In genomic region chr12:45768194-45768593, GRCh38 we compare ENCODE assay signal across 17 cellular contexts.
"Had no signal": no experiment of that assay in that cellular context is flagged by ENCODE, and none has a peak within 500 bp of the region (broad histone marks: within the 10 kb centered on the region; RNA-seq: fewer than 3 reads in every experiment).

No MANE protein-coding gene starts in this region.

- ATAC-seq: activated T-cell treated with anti-CD3 and anti-CD28 coated beads, Interleukin-2, amount 50 U/mL, for 4 hours; gastrocnemius medialis; heart right ventricle had no signal

- H3K27me3 Mint-ChIP-seq: activated CD4-positive, alpha-beta T cell treated with anti-CD3 and anti-CD28 coated beads, Interleukin-2, amount 10 ng/mL, durations not matched to agents 24 days and 14 days; activated naive CD4-positive, alpha-beta T cell treated with anti-CD3 and anti-CD28 coated beads, Interleukin-2, amount 50 U/mL, for 24 hours; dendritic cell treated with granulocyte-macrophage colony-stimulating factor and Interleukin-4, amounts not matched to agents 40 ng/mL and 50 ng/mL, for 4 days; progenitor cell of endocrine pancreas had no signal

- H3K27ac Mint-ChIP-seq: activated CD4-positive, alpha-beta T cell treated with anti-CD3 and anti-CD28 coated beads, Interleukin-2, amount 10 ng/mL, durations not matched to agents 24 days and 14 days; activated naive CD4-positive, alpha-beta T cell treated with anti-CD3 and anti-CD28 coated beads, Interleukin-2, amount 50 U/mL, for 24 hours; dendritic cell treated with granulocyte-macrophage colony-stimulating factor and Interleukin-4, amounts not matched to agents 40 ng/mL and 50 ng/mL, for 4 days; mesothelial cell of epicardium; nephron; progenitor cell of endocrine pancreas had no signal

- H3K4me3 Mint-ChIP-seq: activated CD4-positive, alpha-beta T cell treated with anti-CD3 and anti-CD28 coated beads, Interleukin-2, amount 10 ng/mL, durations not matched to agents 24 days and 14 days; activated naive CD4-positive, alpha-beta T cell treated with anti-CD3 and anti-CD28 coated beads, Interleukin-2, amount 50 U/mL, for 24 hours; activated T-cell treated with anti-CD3 and anti-CD28 coated beads, Interleukin-2, amount 50 U/mL, for 4 hours; dendritic cell treated with granulocyte-macrophage colony-stimulating factor and Interleukin-4, amounts not matched to agents 40 ng/mL and 50 ng/mL, for 4 days; mesothelial cell of epicardium; nephron had no signal

- DNase-seq: activated CD4-positive, alpha-beta T cell treated with anti-CD3 and anti-CD28 coated beads, Interleukin-2, amount 10 ng/mL, durations not matched to agents 24 days and 14 days; activated CD8-positive, alpha-beta memory T cell treated with anti-CD3 and anti-CD28 coated beads, Interleukin-2, amount 50 U/mL, for 4 hours; activated effector memory CD4-positive, alpha-beta T cell treated with Interleukin-2 at 50 U/mL for 16 hours; activated T-cell treated with anti-CD3 and anti-CD28 coated beads, Interleukin-2, amount 50 U/mL, for 4 hours; effector memory CD4-positive, alpha-beta T cell; gastrocnemius medialis; heart right ventricle; immature natural killer cell; occipital lobe; stimulated activated CD8-positive, alpha-beta memory T cell treated with anti-CD3 and anti-CD28 coated beads, Interleukin-4, amount 100 ng/mL, for 48 hours; stimulated activated naive CD4-positive, alpha-beta T cell treated with Interleukin-2 at 50 U/mL for 16 hours; thyroid gland had no signal
